30 cellular contexts compared by ENCODE assay signal in the genomic region with DNA sequence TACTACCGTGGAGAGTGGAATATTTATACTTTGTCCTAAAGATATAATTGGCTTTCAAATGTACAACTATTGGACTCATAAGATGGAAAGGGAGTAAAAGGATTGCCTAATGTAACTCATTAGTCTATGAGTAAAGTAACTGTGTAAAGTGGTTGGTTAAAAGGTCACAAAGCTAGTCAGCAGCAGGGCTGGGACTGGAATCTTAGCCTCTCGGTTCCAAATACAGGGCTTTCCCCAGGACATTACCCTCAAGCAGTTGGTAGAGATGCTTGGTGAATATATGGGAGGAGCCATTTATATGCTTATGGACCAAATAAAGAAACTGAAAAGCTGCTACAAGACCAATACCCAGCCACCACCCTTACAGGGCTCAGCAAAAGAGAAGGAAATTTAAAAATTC.
"Had no signal": no experiment of that assay in that cellular context is flagged by ENCODE, and none has a peak within 500 bp of the region (broad histone marks: within the 10 kb centered on the region; RNA-seq: fewer than 3 reads in every experiment).

No MANE protein-coding gene starts in this region.

- H3K27me3 ChIP-seq: dorsolateral prefrontal cortex, foreskin keratinocyte, gastroesophageal sphincter, heart left ventricle, hepatocyte, neutrophil, pancreas, right atrium auricular region, testis, tibial artery had no signal

- H3K4me1 ChIP-seq: foreskin keratinocyte, pancreas, right atrium auricular region, testis had no signal

- H3K36me3 Mint-ChIP-seq: mesothelial cell of epicardium; natural killer cell treated with Interleukin-12 subunit alpha and Interleukin-12 subunit beta and Interleukin-15 and Interleukin-18, amount 100 ng/mL, for 72 hours; stimulated activated memory B cell treated with anti-CD40 and anti-IgM and Interleukin-4, amounts not matched to agents 10 μg/mL and 1 μg/mL and 100 μg/mL, for 72 hours; type B pancreatic cell had no signal

- H2AFZ ChIP-seq: hepatocyte had no signal

- H3K27me3 Mint-ChIP-seq: memory B cell; stimulated activated memory B cell treated with anti-CD40 and anti-IgM and Interleukin-4, amounts not matched to agents 10 μg/mL and 1 μg/mL and 100 μg/mL, for 72 hours had no signal

- H3K4me2 ChIP-seq: hepatocyte, smooth muscle cell had no signal

- H3K27ac ChIP-seq: dorsolateral prefrontal cortex, foreskin keratinocyte, gastroesophageal sphincter, hepatocyte, neutrophil, pancreas, right atrium auricular region, testis, tibial artery had no signal

- H3K4me3 Mint-ChIP-seq: memory B cell; mesothelial cell of epicardium; naive B cell; natural killer cell treated with Interleukin-12 subunit alpha and Interleukin-12 subunit beta and Interleukin-15 and Interleukin-18, amount 100 ng/mL, for 72 hours; neural crest cell; stimulated activated memory B cell treated with anti-CD40 and anti-IgM and Interleukin-4, amounts not matched to agents 10 μg/mL and 1 μg/mL and 100 μg/mL, for 72 hours; type B pancreatic cell had no signal

- H3K4me3 ChIP-seq: dorsolateral prefrontal cortex, gastroesophageal sphincter, heart left ventricle, hepatocyte, lung, mucosa of descending colon, pancreas, right atrium auricular region, smooth muscle cell, testis, tibial artery had no signal

- FAIRE-seq: colon, kidney, pancreas had no signal

- H3K79me2 ChIP-seq: hepatocyte had no signal

- H3K9me3 Mint-ChIP-seq: memory B cell; natural killer cell treated with Interleukin-12 subunit alpha and Interleukin-12 subunit beta and Interleukin-15 and Interleukin-18, amount 100 ng/mL, for 72 hours; stimulated activated memory B cell treated with anti-CD40 and anti-IgM and Interleukin-4, amounts not matched to agents 10 μg/mL and 1 μg/mL and 100 μg/mL, for 72 hours had no signal

- ATAC-seq: foreskin keratinocyte; gastroesophageal sphincter; heart left ventricle; left lobe of liver; mucosa of descending colon; natural killer cell treated with Interleukin-12 subunit alpha and Interleukin-12 subunit beta and Interleukin-15 and Interleukin-18, amount 100 ng/mL, for 72 hours; pancreas; sciatic nerve; stimulated activated memory B cell treated with anti-CD40 and anti-IgM and Interleukin-4, amounts not matched to agents 10 μg/mL and 1 μg/mL and 100 μg/mL, for 72 hours; stimulated activated naive CD8-positive, alpha-beta T cell treated with anti-CD3 and anti-CD28 coated beads, Interleukin-15, Interleukin-2, amounts not matched to agents 100 U/mL and 50 U/mL, for 24 hours had no signal

- H3K36me3 ChIP-seq: gastroesophageal sphincter, heart left ventricle, neutrophil, pancreas, right atrium auricular region, tibial artery had no signal

- H3K27ac Mint-ChIP-seq: mesothelial cell of epicardium; natural killer cell treated with Interleukin-12 subunit alpha and Interleukin-12 subunit beta and Interleukin-15 and Interleukin-18, amount 100 ng/mL, for 72 hours; type B pancreatic cell had no signal

- DNase-seq: dorsolateral prefrontal cortex; effector CD4-positive, alpha-beta T cell; foreskin keratinocyte; heart left ventricle; kidney; mucosa of descending colon; naive B cell; pancreas; stimulated activated CD4-positive, alpha-beta T cell treated with anti-CD3 and anti-CD28 coated beads, Interleukin-12 subunit alpha, Interleukin-12 subunit beta, amount 100 ng/mL, for 4 hours; stimulated activated CD4-positive, alpha-beta T cell treated with anti-CD3 and anti-CD28 coated beads, Interleukin-2, amount 100 ng/mL, for 24 hours; stimulated activated CD4-positive, alpha-beta T cell treated with anti-CD3 and anti-CD28 coated beads, Interleukin-4, amount 100 ng/mL, for 4 hours; stimulated activated naive CD8-positive, alpha-beta T cell treated with anti-CD3 and anti-CD28 coated beads, Interleukin-15, Interleukin-2, amounts not matched to agents 100 U/mL and 50 U/mL, for 24 hours; substantia nigra; testis; tibial artery had no signal
